ENCODE assay signal across 1 cellular context in genomic region chr16:87369796-87370719, GRCh38.
TF ChIP-seq lines count a peak whose summit lies in the region.

No MANE protein-coding gene starts in this region.

TF ChIP-seq in WTC11, 78 proteins besides CTCF, POLR2A, EP300 and RAD21 (continued from another document):
- TF ChIP-seq FOXP4 (CRISPR knock-in tag; IDR thresholded peaks at IDR 0.05) (no peak), E2F4 (CRISPR knock-in tag; IDR thresholded peaks at IDR 0.05; ENCODE audit: borderline replicate concordance, low read depth) (no peak), ZNF281 (CRISPR knock-in tag; IDR thresholded peaks at IDR 0.05) (no peak), ZNF396 (CRISPR knock-in tag; IDR thresholded peaks at IDR 0.05; ENCODE audit: borderline replicate concordance) (no peak)
